Comparison of ENCODE assay signal across 12 cellular contexts in genomic region chr1:5286244-5286643, GRCh38.
DNase-seq lines count a peak whose midpoint lies in the region; ATAC-seq and TF ChIP-seq lines count a peak whose summit lies in the region.
"Had no signal": no experiment of that assay in that cellular context is flagged by ENCODE, and none has a peak within 500 bp of the region (broad histone marks: within the 10 kb centered on the region; RNA-seq: fewer than 3 reads in every experiment).

No MANE protein-coding gene starts in this region.

- CTCF ChIA-PET in activated CD4-positive, alpha-beta memory T cell treated with anti-CD3 and anti-CD28 coated beads for 36 hours (lab: Charles Lee) = interaction anchor here (0.6 to 1.5 kb wide), 7 partner anchors 13 to 203 kb away, joined by 3 to 12 read pairs (median 4); no protein-coding TSS in a partner anchor

- H3K27me3 ChIP-seq in lower lobe of right lung (ENCODE audit: low read depth) = no peaks in the 10 kb centered on the region
- H3K27me3 ChIP-seq: BLaER1 had no signal

- POLR2A ChIA-PET in activated CD4-positive, alpha-beta memory T cell treated with anti-CD3 and anti-CD28 coated beads for 36 hours (lab: Charles Lee) = no interaction called here

- no peak overlapping the region for H3K4me3 ChIP-seq in lower lobe of right lung
- H3K4me3 ChIP-seq: BLaER1, stomach had no signal

- H3K4me3 Mint-ChIP-seq in activated CD4-positive, alpha-beta memory T cell treated with anti-CD3 and anti-CD28 coated beads for 36 hours = no peak overlapping the region
- no peak overlapping the region for H3K4me3 Mint-ChIP-seq in endothelial cell (ENCODE audit: unreplicated experiment)
- H3K4me3 Mint-ChIP-seq in stimulated activated memory B cell treated with anti-CD40 and anti-IgM and Interleukin-4, amounts not matched to agents 10 μg/mL and 1 μg/mL and 100 μg/mL, for 72 hours = no peak overlapping the region

- H3K36me3 Mint-ChIP-seq in activated CD4-positive, alpha-beta memory T cell treated with anti-CD3 and anti-CD28 coated beads for 36 hours = no peaks in the 10 kb centered on the region
- H3K36me3 Mint-ChIP-seq in endothelial cell (ENCODE audit: low read depth, unreplicated experiment) = peaks cover 4% of the 10 kb centered on the region
- no peaks in the 10 kb centered on the region for H3K36me3 Mint-ChIP-seq in stimulated activated memory B cell treated with anti-CD40 and anti-IgM and Interleukin-4, amounts not matched to agents 10 μg/mL and 1 μg/mL and 100 μg/mL, for 72 hours

- H3K4me1 ChIP-seq in lower lobe of right lung = no peaks in the 10 kb centered on the region
- H3K4me1 ChIP-seq: BLaER1 had no signal

- H3K36me3 ChIP-seq in lower lobe of right lung = no peaks in the 10 kb centered on the region
- H3K36me3 ChIP-seq: BLaER1, stomach had no signal

- ATAC-seq in lower lobe of right lung = no peak
- no peak for ATAC-seq in stimulated activated memory B cell treated with anti-CD40 and anti-IgM and Interleukin-4, amounts not matched to agents 10 μg/mL and 1 μg/mL and 100 μg/mL, for 72 hours

- intact Hi-C loops in activated CD4-positive, alpha-beta memory T cell treated with anti-CD3 and anti-CD28 coated beads for 36 hours (cut with micrococcal nuclease) = loop anchor here (2.0 to 5.0 kb wide), 2 partner anchors 161 to 197 kb away; no protein-coding TSS in a partner anchor
- intact Hi-C loops in lower lobe of right lung (cut with DNase I) = no loop called here

- no peak for TF ChIP-seq EP300 in Ishikawa (IDR thresholded peaks at IDR 0.05; ENCODE audit: borderline replicate concordance)

- H3K9me3 ChIP-seq in lower lobe of right lung = no peaks in the 10 kb centered on the region
- H3K9me3 ChIP-seq: BLaER1 had no signal

- no peak overlapping the region for H3K27ac ChIP-seq in 22Rv1
- H3K27ac ChIP-seq in lower lobe of right lung = no peak overlapping the region
- H3K27ac ChIP-seq: BLaER1, stomach had no signal

- H3K9me3 Mint-ChIP-seq in activated CD4-positive, alpha-beta memory T cell treated with anti-CD3 and anti-CD28 coated beads for 36 hours = no peaks in the 10 kb centered on the region
- H3K9me3 Mint-ChIP-seq in endothelial cell (ENCODE audit: unreplicated experiment) = no peaks in the 10 kb centered on the region
- peaks cover 9% of the 10 kb centered on the region for H3K9me3 Mint-ChIP-seq in stimulated activated memory B cell treated with anti-CD40 and anti-IgM and Interleukin-4, amounts not matched to agents 10 μg/mL and 1 μg/mL and 100 μg/mL, for 72 hours

- peak; percentile 21; the same call in 1 of the 2 replicates for TF ChIP-seq RAD21 in Ishikawa (IDR thresholded peaks at IDR 0.05; ENCODE audit: low read depth)

- DNase-seq in activated CD4-positive, alpha-beta memory T cell treated with anti-CD3 and anti-CD28 coated beads for 36 hours = peak; percentile 58
- no peak for DNase-seq in lower lobe of right lung
- DNase-seq in endothelial cell (ENCODE audit: low spot score) = no peak
- no peak for DNase-seq in KG1 (lab: John Stamatoyannopoulos, UW)
- DNase-seq in islet precursor cell = no peak
- DNase-seq: NCI-H1417, SIG-M5, stomach had no signal

- no peaks in the 10 kb centered on the region for H3K4me1 Mint-ChIP-seq in activated CD4-positive, alpha-beta memory T cell treated with anti-CD3 and anti-CD28 coated beads for 36 hours (ENCODE audit: low read depth)
- H3K4me1 Mint-ChIP-seq in endothelial cell (ENCODE audit: unreplicated experiment) = no peaks in the 10 kb centered on the region
- H3K4me1 Mint-ChIP-seq in stimulated activated memory B cell treated with anti-CD40 and anti-IgM and Interleukin-4, amounts not matched to agents 10 μg/mL and 1 μg/mL and 100 μg/mL, for 72 hours = no peaks in the 10 kb centered on the region

- H3K27me3 Mint-ChIP-seq in activated CD4-positive, alpha-beta memory T cell treated with anti-CD3 and anti-CD28 coated beads for 36 hours = no peaks in the 10 kb centered on the region
- peaks cover 11% of the 10 kb centered on the region for H3K27me3 Mint-ChIP-seq in endothelial cell (ENCODE audit: unreplicated experiment)
- H3K27me3 Mint-ChIP-seq in stimulated activated memory B cell treated with anti-CD40 and anti-IgM and Interleukin-4, amounts not matched to agents 10 μg/mL and 1 μg/mL and 100 μg/mL, for 72 hours = peaks cover 27% of the 10 kb centered on the region

- TF ChIP-seq CTCF in 22Rv1 (IDR thresholded peaks at IDR 0.05) = peak; percentile 50
- TF ChIP-seq CTCF in lower lobe of right lung (IDR thresholded peaks at IDR 0.05) = peak; percentile 14
- TF ChIP-seq CTCF in endothelial cell (IDR thresholded peaks at IDR 0.05; ENCODE audit: unreplicated experiment) = no peak

- H3K27ac Mint-ChIP-seq in activated CD4-positive, alpha-beta memory T cell treated with anti-CD3 and anti-CD28 coated beads for 36 hours = no peak overlapping the region
- no peak overlapping the region for H3K27ac Mint-ChIP-seq in endothelial cell (ENCODE audit: unreplicated experiment)
- H3K27ac Mint-ChIP-seq in stimulated activated memory B cell treated with anti-CD40 and anti-IgM and Interleukin-4, amounts not matched to agents 10 μg/mL and 1 μg/mL and 100 μg/mL, for 72 hours = no peak overlapping the region

TF ChIP-seq in Ishikawa, 13 proteins besides CTCF, POLR2A, EP300 and RAD21:
- TF ChIP-seq ZBTB7A (IDR thresholded peaks at IDR 0.05; ENCODE audit: low read depth) = no peak
- TF ChIP-seq FOXM1 (IDR thresholded peaks at IDR 0.05; ENCODE audit: borderline replicate concordance, low read depth) = no peak
- no peak for TF ChIP-seq EGR1 (IDR thresholded peaks at IDR 0.05)
- no peak for TF ChIP-seq REST (IDR thresholded peaks at IDR 0.05; ENCODE audit: low read depth)
- no peak for TF ChIP-seq CREB1 (IDR thresholded peaks at IDR 0.05; ENCODE audit: low read depth)
